22 cellular contexts compared by ENCODE assay signal in genomic region chr2:241738040-241738686, GRCh38. TPM values are rescaled to one million over a fixed set of nuclear protein-coding genes. Genes with fewer than 3 reads are reported as not detected.
"Had no signal": no experiment of that assay in that cellular context is flagged by ENCODE, and none has a peak within 500 bp of the region (broad histone marks: within the 10 kb centered on the region; RNA-seq: fewer than 3 reads in every experiment).

No MANE protein-coding gene starts in this region.

- H3K9me3 Mint-ChIP-seq: activated CD4-positive, alpha-beta memory T cell treated with anti-CD3 and anti-CD28 coated beads, Interleukin-2, amount 10 ng/mL, durations not matched to agents 7 days and 5 days; activated naive CD8-positive, alpha-beta T cell treated with anti-CD3 and anti-CD28 coated beads, Interleukin-2, amount 10 ng/mL, durations not matched to agents 7 days and 5 days; activated T-helper 17 cell treated with anti-CD3 and anti-CD28 coated beads, Interleukin-2, amount 50 U/mL, for 72 hours had no signal

- H3K4me3 Mint-ChIP-seq: activated CD4-positive, alpha-beta memory T cell treated with anti-CD3 and anti-CD28 coated beads, Interleukin-2, amount 10 ng/mL, durations not matched to agents 7 days and 5 days; activated CD4-positive, alpha-beta T cell treated with anti-CD3 and anti-CD28 coated beads for 36 hours; activated CD8-positive, alpha-beta memory T cell treated with anti-CD3 and anti-CD28 coated beads, Interleukin-2, amount 10 ng/mL, durations not matched to agents 7 days and 5 days; activated naive CD8-positive, alpha-beta T cell treated with anti-CD3 and anti-CD28 coated beads, Interleukin-2, amount 10 ng/mL, durations not matched to agents 7 days and 5 days; activated T-helper 17 cell treated with anti-CD3 and anti-CD28 coated beads, Interleukin-2, amount 50 U/mL, for 72 hours had no signal

- H3K27me3 Mint-ChIP-seq: activated CD4-positive, alpha-beta T cell treated with anti-CD3 and anti-CD28 coated beads for 36 hours; activated CD8-positive, alpha-beta memory T cell treated with anti-CD3 and anti-CD28 coated beads, Interleukin-2, amount 10 ng/mL, durations not matched to agents 7 days and 5 days; activated naive CD8-positive, alpha-beta T cell treated with anti-CD3 and anti-CD28 coated beads, Interleukin-2, amount 10 ng/mL, durations not matched to agents 7 days and 5 days; activated T-helper 17 cell treated with anti-CD3 and anti-CD28 coated beads, Interleukin-2, amount 50 U/mL, for 72 hours had no signal

- H3K9me3 ChIP-seq: colonic mucosa, heart right ventricle, left lung, sigmoid colon, thyroid gland had no signal

- H3K4me1 ChIP-seq: parathyroid adenoma had no signal

- DNase-seq: activated CD4-positive, alpha-beta memory T cell treated with anti-CD3 and anti-CD28 coated beads, Interleukin-2, amount 10 ng/mL, durations not matched to agents 7 days and 5 days; activated CD4-positive, alpha-beta T cell treated with anti-CD3 and anti-CD28 coated beads for 36 hours; activated CD8-positive, alpha-beta memory T cell treated with anti-CD3 and anti-CD28 coated beads, Interleukin-2, amount 10 ng/mL, durations not matched to agents 7 days and 5 days; activated naive CD4-positive, alpha-beta T cell treated with Interleukin-2 at 50 U/mL for 16 hours; activated naive CD8-positive, alpha-beta T cell treated with anti-CD3 and anti-CD28 coated beads, Interleukin-2, amount 10 ng/mL, durations not matched to agents 7 days and 5 days; amygdala; colonic mucosa; heart right ventricle; mammary epithelial cell; midbrain; sigmoid colon; stimulated activated naive CD4-positive, alpha-beta T cell; thyroid gland had no signal

- H3K27me3 ChIP-seq: colonic mucosa, heart right ventricle, left lung, sigmoid colon, thyroid gland had no signal

- H3K36me3 ChIP-seq: colonic mucosa, thyroid gland had no signal

- ATAC-seq: activated CD4-positive, alpha-beta T cell treated with anti-CD3 and anti-CD28 coated beads for 36 hours; activated CD8-positive, alpha-beta memory T cell treated with anti-CD3 and anti-CD28 coated beads, Interleukin-2, amount 10 ng/mL, durations not matched to agents 7 days and 5 days; activated T-helper 17 cell treated with anti-CD3 and anti-CD28 coated beads, Interleukin-2, amount 50 U/mL, for 72 hours; heart right ventricle; left lung had no signal

- H2AFZ ChIP-seq: parathyroid adenoma had no signal

- H3K27ac ChIP-seq: colonic mucosa, heart right ventricle, left lung, parathyroid adenoma, sigmoid colon, thyroid gland had no signal

- FAIRE-seq: endometrium, frontal cortex, urothelium cell line had no signal

- H3K27ac Mint-ChIP-seq: activated CD4-positive, alpha-beta memory T cell treated with anti-CD3 and anti-CD28 coated beads, Interleukin-2, amount 10 ng/mL, durations not matched to agents 7 days and 5 days; activated CD4-positive, alpha-beta T cell treated with anti-CD3 and anti-CD28 coated beads for 36 hours; activated naive CD8-positive, alpha-beta T cell treated with anti-CD3 and anti-CD28 coated beads, Interleukin-2, amount 10 ng/mL, durations not matched to agents 7 days and 5 days; activated T-helper 17 cell treated with anti-CD3 and anti-CD28 coated beads, Interleukin-2, amount 50 U/mL, for 72 hours had no signal

- H3K9ac ChIP-seq: parathyroid adenoma had no signal

- H3K4me3 ChIP-seq: colonic mucosa, heart right ventricle, left lung, sigmoid colon, thyroid gland had no signal

RNA-seq across cellular contexts. Expression of gene GAL3ST2, which starts 38.5 kb away (rescaled TPM):
- total RNA-seq: cardiac septum; kidney epithelial cell; left lung; mammary epithelial cell; T-helper 1 cell treated with Interleukin-12 subunit alpha and Interleukin-12 subunit beta and Interleukin-4 antibody, amounts not matched to agents 30 ng/mL and 1 ng/mL, for 36 hours; thyroid gland had no signal
- polyA plus RNA-seq: heart right ventricle, mammary epithelial cell had no signal
